ENCODE assay signal across 9 cellular contexts in genomic region chr1:70504821-70505193, GRCh38.
A peak's percentile ranks its signal among the peaks of the same experiment; 100 is the strongest.
DNase-seq lines count a peak whose midpoint lies in the region; ATAC-seq and TF ChIP-seq lines count a peak whose summit lies in the region.
"Had no signal": no experiment of that assay in that cellular context is flagged by ENCODE, and none has a peak within 500 bp of the region (broad histone marks: within the 10 kb centered on the region; RNA-seq: fewer than 3 reads in every experiment).

No MANE protein-coding gene starts in this region.

- intact Hi-C loops in tibial artery (cut with DNase I; ENCODE audit: low total_unique reads), result no loop called here

- H3K4me1 ChIP-seq in rectal smooth muscle tissue (ENCODE audit: control insufficient read depth, insufficient read depth, low read length), result peaks cover 5% of the 10 kb centered on the region
- H3K4me1 ChIP-seq in tibial artery, result no peaks in the 10 kb centered on the region
- H3K4me1 ChIP-seq: breast epithelium had no signal

- H3K27me3 ChIP-seq in rectal smooth muscle tissue (ENCODE audit: control insufficient read depth, insufficient read depth, low read length), result no peaks in the 10 kb centered on the region
- H3K27me3 ChIP-seq in tibial artery, result no peaks in the 10 kb centered on the region
- H3K27me3 ChIP-seq: breast epithelium had no signal

- H3K27ac ChIP-seq in rectal smooth muscle tissue (ENCODE audit: low read depth, low read length) (peak overlapping the region; percentile 60), tibial artery (no peak overlapping the region)

- H3K9ac ChIP-seq in rectal smooth muscle tissue (ENCODE audit: low read length), result no peak overlapping the region

- TF ChIP-seq CTCF in tibial artery (IDR thresholded peaks at IDR 0.05), result no peak

- ATAC-seq in GM18870 (IDR thresholded peaks at IDR 0.05; ENCODE audit: unreplicated experiment) (peak; percentile 21), HG02571 (IDR thresholded peaks at IDR 0.05; ENCODE audit: unreplicated experiment) (peak; percentile 22)

- H3K9me3 ChIP-seq in tibial artery, result no peaks in the 10 kb centered on the region
- H3K9me3 ChIP-seq: breast epithelium had no signal

- peak; percentile 52 for DNase-seq in M059J (ENCODE audit: low read depth)
- DNase-seq in tibial artery, result no peak
- no peak for DNase-seq in GDM1 (lab: John Stamatoyannopoulos, UW)
- DNase-seq in NCI-H2171 (lab: John Stamatoyannopoulos, UW), result no peak
- DNase-seq: NCI-H1436 treated with DMSO at 0.1 percent for 48 hours had no signal

- H3K4me3 ChIP-seq in rectal smooth muscle tissue (ENCODE audit: low read length) (no peak overlapping the region), tibial artery (no peak overlapping the region)
- H3K4me3 ChIP-seq: breast epithelium had no signal

- H3K36me3 ChIP-seq in rectal smooth muscle tissue (ENCODE audit: control insufficient read depth, insufficient read depth, low read length) (no peaks in the 10 kb centered on the region), tibial artery (no peaks in the 10 kb centered on the region)
- H3K36me3 ChIP-seq: breast epithelium had no signal
